1 cellular context compared by ENCODE assay signal in genomic region chr1:32393832-32394140, GRCh38.
TF ChIP-seq lines count a peak whose summit lies in the region.

No MANE protein-coding gene starts in this region.

TF ChIP-seq in endothelial cell of umbilical vein, 7 proteins besides CTCF, POLR2A, EP300 and RAD21 (continued from another document):
- TF ChIP-seq POLR2AphosphoS5 (IDR thresholded peaks at IDR 0.05; ENCODE audit: insufficient read depth, low read depth, low read length) = no peak
- no peak for TF ChIP-seq EZH2 (IDR thresholded peaks at IDR 0.05; ENCODE audit: borderline replicate concordance, low read depth, low read length, severe bottlenecking)
